In genomic region chr4:74716436-74716765, GRCh38 we compare ENCODE assay signal across 18 cellular contexts.
"Had no signal": no experiment of that assay in that cellular context is flagged by ENCODE, and none has a peak within 500 bp of the region (broad histone marks: within the 10 kb centered on the region; RNA-seq: fewer than 3 reads in every experiment).

No MANE protein-coding gene starts in this region.

- H3K27me3 Mint-ChIP-seq: activated CD4-positive, alpha-beta T cell treated with anti-CD3 and anti-CD28 coated beads, Interleukin-2, amount 10 ng/mL, durations not matched to agents 24 days and 14 days; effector memory CD8-positive, alpha-beta T cell; natural killer cell treated with Interleukin-12 subunit alpha and Interleukin-12 subunit beta and Interleukin-15 and Interleukin-18, amount 100 ng/mL, for 72 hours had no signal

- H3K4me3 ChIP-seq: psoas muscle, tibial artery, uterus had no signal

- H3K36me3 ChIP-seq: tibial artery, uterus had no signal

- H3K4me3 Mint-ChIP-seq: activated CD4-positive, alpha-beta T cell treated with anti-CD3 and anti-CD28 coated beads, Interleukin-2, amount 10 ng/mL, durations not matched to agents 24 days and 14 days; activated CD8-positive, alpha-beta T cell treated with anti-CD3 and anti-CD28 coated beads, Interleukin-2, amount 10 ng/mL, durations not matched to agents 7 days and 5 days; effector memory CD8-positive, alpha-beta T cell; natural killer cell treated with Interleukin-12 subunit alpha and Interleukin-12 subunit beta and Interleukin-15 and Interleukin-18, amount 100 ng/mL, for 72 hours; stimulated activated memory B cell treated with anti-CD40 and anti-IgM and Interleukin-4, amounts not matched to agents 10 μg/mL and 1 μg/mL and 100 μg/mL, for 72 hours; T-helper 2 cell treated with Interferon-gamma antibody and Interleukin-4, amounts not matched to agents 5 μg/mL and 100 μg/mL, for 36 hours had no signal

- DNase-seq: activated CD4-positive, alpha-beta T cell treated with anti-CD3 and anti-CD28 coated beads, Interleukin-2, amount 10 ng/mL, durations not matched to agents 24 days and 14 days; activated CD4-positive, CD25-positive, alpha-beta regulatory T cell; activated CD8-positive, alpha-beta memory T cell treated with anti-CD3 and anti-CD28 coated beads, Interleukin-2, amount 50 U/mL, for 48 hours; activated CD8-positive, alpha-beta T cell treated with anti-CD3 and anti-CD28 coated beads, Interleukin-2, amount 10 ng/mL, durations not matched to agents 7 days and 5 days; activated naive CD4-positive, alpha-beta T cell; aorta; dermis blood vessel endothelial cell; effector memory CD8-positive, alpha-beta T cell; erythroblast; left ventricle myocardium superior; mesendoderm; psoas muscle; stimulated activated CD4-positive, alpha-beta T cell treated with anti-CD3 and anti-CD28 coated beads, Interleukin-2, amount 100 ng/mL, for 24 hours; tibial artery; uterus had no signal

- H3K27ac ChIP-seq: psoas muscle, tibial artery, uterus had no signal

- H3K9me3 ChIP-seq: psoas muscle, uterus had no signal

- H3K27me3 ChIP-seq: tibial artery, uterus had no signal

- H3K4me1 Mint-ChIP-seq: activated CD4-positive, alpha-beta T cell treated with anti-CD3 and anti-CD28 coated beads, Interleukin-2, amount 10 ng/mL, durations not matched to agents 24 days and 14 days had no signal

- H3K4me1 ChIP-seq: psoas muscle, tibial artery, uterus had no signal

- H3K27ac Mint-ChIP-seq: activated CD4-positive, alpha-beta T cell treated with anti-CD3 and anti-CD28 coated beads, Interleukin-2, amount 10 ng/mL, durations not matched to agents 24 days and 14 days; activated CD8-positive, alpha-beta T cell treated with anti-CD3 and anti-CD28 coated beads, Interleukin-2, amount 10 ng/mL, durations not matched to agents 7 days and 5 days; effector memory CD8-positive, alpha-beta T cell; natural killer cell treated with Interleukin-12 subunit alpha and Interleukin-12 subunit beta and Interleukin-15 and Interleukin-18, amount 100 ng/mL, for 72 hours; stimulated activated memory B cell treated with anti-CD40 and anti-IgM and Interleukin-4, amounts not matched to agents 10 μg/mL and 1 μg/mL and 100 μg/mL, for 72 hours; T-helper 2 cell treated with Interferon-gamma antibody and Interleukin-4, amounts not matched to agents 5 μg/mL and 100 μg/mL, for 36 hours had no signal

- H3K36me3 Mint-ChIP-seq: natural killer cell treated with Interleukin-12 subunit alpha and Interleukin-12 subunit beta and Interleukin-15 and Interleukin-18, amount 100 ng/mL, for 72 hours; stimulated activated memory B cell treated with anti-CD40 and anti-IgM and Interleukin-4, amounts not matched to agents 10 μg/mL and 1 μg/mL and 100 μg/mL, for 72 hours had no signal

- H3K9me3 Mint-ChIP-seq: activated CD4-positive, alpha-beta T cell treated with anti-CD3 and anti-CD28 coated beads, Interleukin-2, amount 10 ng/mL, durations not matched to agents 24 days and 14 days had no signal
